Comparison of ENCODE assay signal across 25 cellular contexts in genomic region chr1:88111806-88112205, GRCh38.
"Had no signal": no experiment of that assay in that cellular context is flagged by ENCODE, and none has a peak within 500 bp of the region (broad histone marks: within the 10 kb centered on the region; RNA-seq: fewer than 3 reads in every experiment).

No MANE protein-coding gene starts in this region.

- H2AFZ ChIP-seq: hepatocyte, parathyroid adenoma had no signal

- H3K4me3 ChIP-seq: gastrocnemius medialis, heart left ventricle, hepatocyte, lung, mucosa of descending colon, right atrium auricular region, sigmoid colon, stomach, thyroid gland had no signal

- H3K4me3 Mint-ChIP-seq: effector memory CD8-positive, alpha-beta T cell; mesothelial cell of epicardium; naive B cell; natural killer cell treated with Interleukin-12 subunit alpha and Interleukin-12 subunit beta and Interleukin-15 and Interleukin-18, amount 100 ng/mL, for 72 hours; neural crest cell; stimulated activated effector memory CD8-positive, alpha-beta T cell treated with anti-CD3 and anti-CD28 coated beads, Interleukin-12 subunit alpha, Interleukin-12 subunit beta, amount 100 ng/mL, for 72 hours had no signal

- H3K4me1 ChIP-seq: gastrocnemius medialis, heart left ventricle, parathyroid adenoma, right atrium auricular region, sigmoid colon had no signal

- H3K4me1 Mint-ChIP-seq: naive B cell; neural crest cell; stimulated activated effector memory CD8-positive, alpha-beta T cell treated with anti-CD3 and anti-CD28 coated beads, Interleukin-12 subunit alpha, Interleukin-12 subunit beta, amount 100 ng/mL, for 72 hours had no signal

- H3K27me3 Mint-ChIP-seq: effector memory CD8-positive, alpha-beta T cell; natural killer cell treated with Interleukin-12 subunit alpha and Interleukin-12 subunit beta and Interleukin-15 and Interleukin-18, amount 100 ng/mL, for 72 hours had no signal

- H3K9me3 Mint-ChIP-seq: effector memory CD8-positive, alpha-beta T cell; mesothelial cell of epicardium; naive B cell; natural killer cell treated with Interleukin-12 subunit alpha and Interleukin-12 subunit beta and Interleukin-15 and Interleukin-18, amount 100 ng/mL, for 72 hours; neural crest cell; stimulated activated effector memory CD8-positive, alpha-beta T cell treated with anti-CD3 and anti-CD28 coated beads, Interleukin-12 subunit alpha, Interleukin-12 subunit beta, amount 100 ng/mL, for 72 hours had no signal

- H3K9me3 ChIP-seq: gastrocnemius medialis, heart left ventricle, mucosa of descending colon, right atrium auricular region, sigmoid colon, stomach, thyroid gland had no signal

- H3K36me3 Mint-ChIP-seq: mesothelial cell of epicardium; naive B cell; natural killer cell treated with Interleukin-12 subunit alpha and Interleukin-12 subunit beta and Interleukin-15 and Interleukin-18, amount 100 ng/mL, for 72 hours; stimulated activated effector memory CD8-positive, alpha-beta T cell treated with anti-CD3 and anti-CD28 coated beads, Interleukin-12 subunit alpha, Interleukin-12 subunit beta, amount 100 ng/mL, for 72 hours had no signal

- H3K27ac Mint-ChIP-seq: effector memory CD8-positive, alpha-beta T cell; mesothelial cell of epicardium; naive B cell; natural killer cell treated with Interleukin-12 subunit alpha and Interleukin-12 subunit beta and Interleukin-15 and Interleukin-18, amount 100 ng/mL, for 72 hours; progenitor cell of endocrine pancreas; stimulated activated effector memory CD8-positive, alpha-beta T cell treated with anti-CD3 and anti-CD28 coated beads, Interleukin-12 subunit alpha, Interleukin-12 subunit beta, amount 100 ng/mL, for 72 hours had no signal

- H3K27me3 ChIP-seq: gastrocnemius medialis, hepatocyte, right atrium auricular region, sigmoid colon, stomach, thyroid gland had no signal

- H3K36me3 ChIP-seq: gastrocnemius medialis, heart left ventricle, right atrium auricular region, sigmoid colon, stomach, thyroid gland had no signal

- H3K27ac ChIP-seq: gastrocnemius medialis, heart left ventricle, hepatocyte, parathyroid adenoma, right atrium auricular region, sigmoid colon, stomach, thyroid gland had no signal

- H3K9ac ChIP-seq: parathyroid adenoma had no signal

- DNase-seq: cortex of kidney; effector memory CD8-positive, alpha-beta T cell; gastrocnemius medialis; heart left ventricle; kidney; left ventricle myocardium superior; mesenchymal stem cell; mucosa of descending colon; naive B cell; sigmoid colon; stimulated activated CD4-positive, alpha-beta T cell treated with anti-CD3 and anti-CD28 coated beads, Interleukin-2, amount 100 ng/mL, for 24 hours; stimulated activated CD4-positive, alpha-beta T cell treated with anti-CD3 and anti-CD28 coated beads, Interleukin-4, amount 100 ng/mL, for 24 hours; stimulated activated naive CD4-positive, alpha-beta T cell treated with Interleukin-2 at 50 U/mL for 16 hours; stomach; thyroid gland; trophoblast cell had no signal

- H3K4me2 ChIP-seq: hepatocyte had no signal
